In the genomic region with DNA sequence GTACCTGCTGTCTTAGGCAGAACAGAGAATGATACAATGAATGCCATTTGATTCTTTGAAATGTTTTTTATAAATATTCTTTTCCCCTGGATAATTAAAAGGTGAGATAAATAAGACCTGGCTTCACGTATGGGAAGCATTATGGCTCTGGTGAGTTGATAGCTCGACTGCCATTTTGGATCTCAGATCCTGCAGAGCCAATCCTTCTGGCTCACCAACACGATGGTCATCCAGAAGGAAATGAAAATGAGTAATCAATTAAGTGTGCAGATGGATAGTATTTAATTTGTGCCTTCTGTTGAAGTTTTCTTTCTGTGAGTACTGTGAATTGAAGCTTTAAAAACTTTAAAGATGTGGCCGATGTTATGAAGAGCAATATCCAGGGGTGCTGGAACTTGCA, we compare ENCODE assay signal across 9 cellular contexts. TPM values are rescaled to one million over a fixed set of nuclear protein-coding genes. Genes with fewer than 3 reads are reported as not detected.
A peak's percentile ranks its signal among the peaks of the same experiment; 100 is the strongest.
DNase-seq lines count a peak whose midpoint lies in the region; ATAC-seq and TF ChIP-seq lines count a peak whose summit lies in the region.
"Had no signal": no experiment of that assay in that cellular context is flagged by ENCODE, and none has a peak within 500 bp of the region (broad histone marks: within the 10 kb centered on the region; RNA-seq: fewer than 3 reads in every experiment).

No MANE protein-coding gene starts in this region.

- no peaks in the 10 kb centered on the region for H3K27me3 Mint-ChIP-seq in osteocyte (ENCODE audit: unreplicated experiment)

- no peak overlapping the region for H2AFZ ChIP-seq in OCI-LY1 (ENCODE audit: low read length)

- peak overlapping the region; percentile 77 for H3K4me2 ChIP-seq in OCI-LY1 (ENCODE audit: low read length)

- H3K4me1 ChIP-seq in OCI-LY1 (ENCODE audit: insufficient read depth, low read length, severe bottlenecking), result peaks cover 72% of the 10 kb centered on the region
- H3K4me1 ChIP-seq in effector memory CD4-positive, alpha-beta T cell (ENCODE audit: control insufficient read depth, insufficient read depth, low read length, poor library complexity, severe bottlenecking), result peaks cover 28% of the 10 kb centered on the region

- H3K36me3 Mint-ChIP-seq in osteocyte (ENCODE audit: unreplicated experiment), result no peaks in the 10 kb centered on the region

- H3K27ac ChIP-seq in OCI-LY1 (ENCODE audit: low read depth, low read length, poor library complexity, severe bottlenecking), result peak overlapping the region; percentile 95
- H3K27ac ChIP-seq in effector memory CD4-positive, alpha-beta T cell (ENCODE audit: insufficient read depth, low read length, poor library complexity, severe bottlenecking), result peak overlapping the region; percentile 38
- no peak overlapping the region for H3K27ac ChIP-seq in substantia nigra (ENCODE audit: low read depth, low read length, poor library complexity, severe bottlenecking)

- peak overlapping the region; percentile 93 for H3K27ac Mint-ChIP-seq in osteocyte (ENCODE audit: unreplicated experiment)

- H3K27me3 ChIP-seq in OCI-LY1 (ENCODE audit: insufficient read depth, low read length), result no peaks in the 10 kb centered on the region
- H3K27me3 ChIP-seq in effector memory CD4-positive, alpha-beta T cell (replicated peaks; ENCODE audit: control insufficient read depth, insufficient read depth, low read length, poor library complexity, severe bottlenecking), result no peaks in the 10 kb centered on the region

- peaks cover 67% of the 10 kb centered on the region for H3K4me1 Mint-ChIP-seq in osteocyte (ENCODE audit: unreplicated experiment)

- peaks cover 9% of the 10 kb centered on the region; the same call in 1 of the 2 replicates for H3K36me3 ChIP-seq in OCI-LY1 (ENCODE audit: insufficient read depth, low read length)
- no peaks in the 10 kb centered on the region for H3K36me3 ChIP-seq in effector memory CD4-positive, alpha-beta T cell (ENCODE audit: control insufficient read depth, insufficient read depth, low read length)

- peaks cover 74% of the 10 kb centered on the region for H3K79me2 ChIP-seq in OCI-LY1 (ENCODE audit: insufficient read depth, low read length)

- peak overlapping the region; percentile 72 for H3K4me3 ChIP-seq in OCI-LY1 (ENCODE audit: low read depth, low read length, poor library complexity, severe bottlenecking)
- H3K4me3 ChIP-seq in effector memory CD4-positive, alpha-beta T cell (ENCODE audit: insufficient read depth, low read depth, low read length, poor library complexity, severe bottlenecking), result peak overlapping the region; percentile 70

- no peak for ATAC-seq in GM18867 (IDR thresholded peaks at IDR 0.05; ENCODE audit: unreplicated experiment)

- H4K20me1 ChIP-seq in OCI-LY1 (ENCODE audit: insufficient read depth, low read length), result no peaks in the 10 kb centered on the region

- DNase-seq in EL (peak; percentile 22), osteocyte (ENCODE audit: extremely low spot score, unreplicated experiment) (peak; percentile 4), substantia nigra (lab: John Stamatoyannopoulos, UW) (no peak), iPS-NIHi11 (ENCODE audit: low spot score) (no peak), epidermal melanocyte (ENCODE audit: insufficient read length, low spot score) (no peak)
- no peak for DNase-seq in effector memory CD4-positive, alpha-beta T cell
- DNase-seq: NCI-H1694 treated with DMSO at 0.1 percent for 48 hours had no signal

- peak overlapping the region; percentile 90 for H3K4me3 Mint-ChIP-seq in osteocyte (ENCODE audit: unreplicated experiment)

- TF ChIP-seq CTCF in OCI-LY1 (IDR thresholded peaks at IDR 0.05; ENCODE audit: low read length) (no peak), osteocyte (IDR thresholded peaks at IDR 0.05) (no peak)

- no peaks in the 10 kb centered on the region for H3K9me3 ChIP-seq in OCI-LY1 (ENCODE audit: low read length)
- H3K9me3 ChIP-seq in effector memory CD4-positive, alpha-beta T cell (ENCODE audit: control insufficient read depth, low read length), result no peaks in the 10 kb centered on the region

- H3F3A ChIP-seq in OCI-LY1 (ENCODE audit: insufficient read depth, low read length), result no peaks in the 10 kb centered on the region

- no peaks in the 10 kb centered on the region for H3K9me2 ChIP-seq in OCI-LY1 (ENCODE audit: low read depth, low read length)

- peak overlapping the region; percentile 89 for H3K9ac ChIP-seq in OCI-LY1 (ENCODE audit: low read length)

- no peaks in the 10 kb centered on the region for H3K9me3 Mint-ChIP-seq in osteocyte (ENCODE audit: unreplicated experiment)

RNA-seq across cellular contexts. Expression of gene TNRC6B, which starts 2.7 kb away (rescaled TPM):
- 47.4 and 50.3 TPM in 2 replicates for total RNA-seq in osteocyte

Comparison
In these comparisons a context has a peak if more than half of its experiments do, and no peak if none do; other contexts are left out.
1. DNase-seq: peak in EL (single experiment) and osteocyte (single experiment); none in effector memory CD4-positive, alpha-beta T cell (0 of 3), substantia nigra (0 of 49), iPS-NIHi11 (single experiment) and epidermal melanocyte (single experiment).